In genomic region chr2:26528870-26529269, GRCh38 we compare ENCODE assay signal across 30 cellular contexts. TPM values are rescaled to one million over a fixed set of nuclear protein-coding genes. Genes with fewer than 3 reads are reported as not detected.
DNase-seq lines count a peak whose midpoint lies in the region; TF ChIP-seq lines count a peak whose summit lies in the region.
"Had no signal": no experiment of that assay in that cellular context is flagged by ENCODE, and none has a peak within 500 bp of the region (broad histone marks: within the 10 kb centered on the region; RNA-seq: fewer than 3 reads in every experiment).

No MANE protein-coding gene starts in this region.

- H3K4me3 ChIP-seq in neural progenitor cell (no peak overlapping the region), spleen (no peak overlapping the region)
- H3K4me3 ChIP-seq: A549, GM23338, PC-9, SJCRH30 had no signal

- no peak overlapping the region for H3K9ac ChIP-seq in neural progenitor cell

- intact Hi-C loops in activated naive CD4-positive, alpha-beta T cell treated with anti-CD3 and anti-CD28 coated beads for 36 hours (cut with micrococcal nuclease): no loop called here
- intact Hi-C loops in spleen (cut with DNase I; ENCODE audit: low total_unique reads): no loop called here

- H3K36me3 Mint-ChIP-seq in activated naive CD4-positive, alpha-beta T cell treated with anti-CD3 and anti-CD28 coated beads for 36 hours (ENCODE audit: low read depth): no peaks in the 10 kb centered on the region
- no peaks in the 10 kb centered on the region for H3K36me3 Mint-ChIP-seq in activated naive CD4-positive, alpha-beta T cell treated with anti-CD3 and anti-CD28 coated beads, Interleukin-2, amount 10 ng/mL, durations not matched to agents 7 days and 5 days
- H3K36me3 Mint-ChIP-seq in neural progenitor cell: no peaks in the 10 kb centered on the region
- H3K36me3 Mint-ChIP-seq: CD4-positive, alpha-beta memory T cell had no signal

- H2AFZ ChIP-seq in neural progenitor cell (replicated peaks): no peak overlapping the region
- H2AFZ ChIP-seq: GM23338, PC-9 had no signal

- H3K27me3 ChIP-seq in neural progenitor cell: no peaks in the 10 kb centered on the region
- peaks cover 0 to 29% (median 0%) of the 10 kb centered on the region in 7 donors for H3K27me3 ChIP-seq in spleen (replicated peaks in 1 of 7)

- H3K36me3 ChIP-seq in neural progenitor cell (no peaks in the 10 kb centered on the region), spleen (no peaks in the 10 kb centered on the region)
- H3K36me3 ChIP-seq: SJCRH30 had no signal

- no peaks in the 10 kb centered on the region for H3K27me3 Mint-ChIP-seq in activated naive CD4-positive, alpha-beta T cell treated with anti-CD3 and anti-CD28 coated beads for 36 hours (ENCODE audit: low read depth)
- peaks cover 19% of the 10 kb centered on the region for H3K27me3 Mint-ChIP-seq in activated naive CD4-positive, alpha-beta T cell treated with anti-CD3 and anti-CD28 coated beads, Interleukin-2, amount 10 ng/mL, durations not matched to agents 7 days and 5 days
- H3K27me3 Mint-ChIP-seq in neural progenitor cell (ENCODE audit: insufficient read depth, low read depth): peaks cover 16% of the 10 kb centered on the region

- H4K20me1 ChIP-seq in neural progenitor cell (ENCODE audit: low read depth): no peaks in the 10 kb centered on the region

- H3K4me2 ChIP-seq in neural progenitor cell: no peak overlapping the region
- H3K4me2 ChIP-seq: A549, GM23338, PC-9 had no signal

- TF ChIP-seq POLR2A in spleen (IDR thresholded peaks at IDR 0.05): no peak

- no peaks in the 10 kb centered on the region for H3K9me3 Mint-ChIP-seq in activated naive CD4-positive, alpha-beta T cell treated with anti-CD3 and anti-CD28 coated beads for 36 hours
- H3K9me3 Mint-ChIP-seq in activated naive CD4-positive, alpha-beta T cell treated with anti-CD3 and anti-CD28 coated beads, Interleukin-2, amount 10 ng/mL, durations not matched to agents 7 days and 5 days: no peaks in the 10 kb centered on the region
- no peaks in the 10 kb centered on the region for H3K9me3 Mint-ChIP-seq in neural progenitor cell
- H3K9me3 Mint-ChIP-seq: GM23338, H9, HFFc6 had no signal

- H3K4me1 ChIP-seq in neural progenitor cell: peaks cover 17% of the 10 kb centered on the region
- H3K4me1 ChIP-seq in spleen: no peaks in the 10 kb centered on the region
- H3K4me1 ChIP-seq: A549 had no signal

- H3K27ac Mint-ChIP-seq in activated naive CD4-positive, alpha-beta T cell treated with anti-CD3 and anti-CD28 coated beads for 36 hours: no peak overlapping the region
- H3K27ac Mint-ChIP-seq in activated naive CD4-positive, alpha-beta T cell treated with anti-CD3 and anti-CD28 coated beads, Interleukin-2, amount 10 ng/mL, durations not matched to agents 7 days and 5 days: no peak overlapping the region
- H3K27ac Mint-ChIP-seq in neural progenitor cell: peak overlapping the region; percentile 23
- H3K27ac Mint-ChIP-seq: GM23338, HFFc6 had no signal

- H3K27ac ChIP-seq in neural progenitor cell (no peak overlapping the region), spleen (no peak overlapping the region)
- H3K27ac ChIP-seq: A549, PC-9, SJCRH30 had no signal

- no peaks in the 10 kb centered on the region for H3K79me2 ChIP-seq in neural progenitor cell (ENCODE audit: low read depth)

- peak; percentile 2 for DNase-seq in activated naive CD4-positive, alpha-beta T cell treated with anti-CD3 and anti-CD28 coated beads for 36 hours
- no peak for DNase-seq in activated naive CD4-positive, alpha-beta T cell treated with anti-CD3 and anti-CD28 coated beads, Interleukin-2, amount 10 ng/mL, durations not matched to agents 7 days and 5 days
- DNase-seq in neural progenitor cell (ENCODE audit: low spot score) (no peak), spleen (peak; percentile 45), NCI-H345 (lab: John Stamatoyannopoulos, UW) (no peak), NCI-H1436 treated with DMSO at 0.1 percent for 48 hours (lab: John Stamatoyannopoulos, UW) (no peak)
- no peak for DNase-seq in stimulated activated CD4-positive, alpha-beta T cell treated with anti-CD3 and anti-CD28 coated beads, Interleukin-2, amount 100 ng/mL, for 24 hours
- DNase-seq: AML-193; C1 segment of cervical spinal cord; CD4-positive, alpha-beta memory T cell; COR-L47; DMS53; H9; HFFc6; KBM-7; MV-4-11; NCI-H1105; NCI-H146; NCI-H1930; NCI-H2107; NCI-H446; NCI-H524 treated with DMSO at 0.1 percent for 48 hours; NCI-H774; SJCRH30 had no signal

- no peak for TF ChIP-seq CTCF in neural progenitor cell (IDR thresholded peaks at IDR 0.05)
- TF ChIP-seq CTCF in spleen (IDR thresholded peaks at IDR 0.05 in 8 of 11, conservative IDR thresholded peaks at IDR 0.05 in 3 of 11): no peak

- no peaks in the 10 kb centered on the region for H3F3A ChIP-seq in neural progenitor cell (ENCODE audit: low read depth)

- no peaks in the 10 kb centered on the region for H3K4me1 Mint-ChIP-seq in activated naive CD4-positive, alpha-beta T cell treated with anti-CD3 and anti-CD28 coated beads for 36 hours (ENCODE audit: low read depth)
- no peaks in the 10 kb centered on the region for H3K4me1 Mint-ChIP-seq in activated naive CD4-positive, alpha-beta T cell treated with anti-CD3 and anti-CD28 coated beads, Interleukin-2, amount 10 ng/mL, durations not matched to agents 7 days and 5 days
- H3K4me1 Mint-ChIP-seq in neural progenitor cell: peaks cover 20% of the 10 kb centered on the region
- H3K4me1 Mint-ChIP-seq: CD4-positive, alpha-beta memory T cell had no signal

- no peak overlapping the region for H3K4me3 Mint-ChIP-seq in activated naive CD4-positive, alpha-beta T cell treated with anti-CD3 and anti-CD28 coated beads for 36 hours
- no peak overlapping the region for H3K4me3 Mint-ChIP-seq in activated naive CD4-positive, alpha-beta T cell treated with anti-CD3 and anti-CD28 coated beads, Interleukin-2, amount 10 ng/mL, durations not matched to agents 7 days and 5 days
- no peak overlapping the region for H3K4me3 Mint-ChIP-seq in neural progenitor cell
- H3K4me3 Mint-ChIP-seq: CD4-positive, alpha-beta memory T cell; GM23338; H9; HFFc6 had no signal

- H3K9me3 ChIP-seq in neural progenitor cell (ENCODE audit: low read depth): no peaks in the 10 kb centered on the region
- H3K9me3 ChIP-seq in spleen: no peaks in the 10 kb centered on the region
- H3K9me3 ChIP-seq: A549, SJCRH30 had no signal

- WGBS in spleen, 5 donors: 90 to 98% (median 92%) methylated on average over 4 of the region's 4 CpGs

- CTCF ChIA-PET in activated naive CD4-positive, alpha-beta T cell treated with anti-CD3 and anti-CD28 coated beads for 36 hours (lab: Charles Lee): no interaction called here
- CTCF ChIA-PET in activated naive CD4-positive, alpha-beta T cell treated with anti-CD3 and anti-CD28 coated beads, Interleukin-2, amount 10 ng/mL, durations not matched to agents 7 days and 5 days (lab: Charles Lee): no interaction called here

RNA-seq across cellular contexts. Expression of gene OTOF, which starts 50.9 kb away (rescaled TPM):
- under 1 TPM; 0.45 to 0.52 TPM for total RNA-seq in activated naive CD4-positive, alpha-beta T cell treated with anti-CD3 and anti-CD28 coated beads for 36 hours
- total RNA-seq in neural progenitor cell (ENCODE audit: low replicate concordance) (0.36 and 0.84 TPM in 2 replicates), spleen (1 to 10 TPM in 1 of 7 donors, under 1 TPM in 6; 0.19 to 1.6 (median 0.34) TPM)
- under 1 TPM; 0.06 to 0.17 (median 0.16) TPM for polyA plus RNA-seq in spleen
- total RNA-seq: Daoy, MCF 10A, PC-9, RPMI7951 had no signal

Comparison
In these comparisons a context has a peak if more than half of its experiments do, and no peak if none do; other contexts are left out.
1. DNase-seq: peak in activated naive CD4-positive, alpha-beta T cell treated with anti-CD3 and anti-CD28 coated beads for 36 hours (single experiment) and spleen (single experiment); none in activated naive CD4-positive, alpha-beta T cell treated with anti-CD3 and anti-CD28 coated beads, Interleukin-2, amount 10 ng/mL, durations not matched to agents 7 days and 5 days (single experiment), neural progenitor cell (single experiment), NCI-H345 (single experiment), stimulated activated CD4-positive, alpha-beta T cell treated with anti-CD3 and anti-CD28 coated beads, Interleukin-2, amount 100 ng/mL, for 24 hours (0 of 2) and NCI-H1436 treated with DMSO at 0.1 percent for 48 hours (single experiment).